ENCODE assay signal across 34 cellular contexts in genomic region chr12:50955288-50955687, GRCh38. TPM values are rescaled to one million over a fixed set of nuclear protein-coding genes. Genes with fewer than 3 reads are reported as not detected.
"Had no signal": no experiment of that assay in that cellular context is flagged by ENCODE, and none has a peak within 500 bp of the region (broad histone marks: within the 10 kb centered on the region; RNA-seq: fewer than 3 reads in every experiment).

No MANE protein-coding gene starts in this region.

- FAIRE-seq: urothelium cell line had no signal

- H3K27ac ChIP-seq: stomach, suprapubic skin, testis, thoracic aorta, tibial artery, tibial nerve, transverse colon, upper lobe of left lung, upper lobe of right lung, uterus, vagina had no signal

- DNase-seq: stimulated activated CD4-positive, alpha-beta T cell treated with anti-CD3 and anti-CD28 coated beads, Interleukin-2, amount 100 ng/mL, for 48 hours; stimulated activated CD4-positive, alpha-beta T cell treated with anti-CD3 and anti-CD28 coated beads, Interleukin-4, amount 100 ng/mL, for 1 hour; stimulated activated CD4-positive, alpha-beta T cell treated with anti-CD3 and anti-CD28 coated beads, Interleukin-4, amount 100 ng/mL, for 24 hours; stimulated activated CD4-positive, alpha-beta T cell treated with anti-CD3 and anti-CD28 coated beads, Interleukin-4, amount 100 ng/mL, for 4 hours; stimulated activated CD8-positive, alpha-beta memory T cell treated with anti-CD3 and anti-CD28 coated beads, Interleukin-4, amount 100 ng/mL, for 48 hours; stimulated activated naive B cell treated with anti-CD40 and anti-IgM and Interleukin-4, amounts not matched to agents 10 μg/mL and 1 μg/mL and 100 μg/mL, for 72 hours; stimulated activated naive CD4-positive, alpha-beta T cell; stimulated activated naive CD4-positive, alpha-beta T cell treated with Interleukin-2 at 50 U/mL for 16 hours; stimulated activated naive CD8-positive, alpha-beta T cell treated with anti-CD3 and anti-CD28 coated beads, Interleukin-15, amount 100 ng/mL, for 72 hours; stimulated activated naive CD8-positive, alpha-beta T cell treated with anti-CD3 and anti-CD28 coated beads, Interleukin-15, Interleukin-2, amounts not matched to agents 100 U/mL and 50 U/mL, for 24 hours; stomach; substantia nigra; testis; tibial artery; transverse colon; trophoblast cell; upper lobe of left lung; upper lobe of right lung; uterus had no signal

- ATAC-seq: stimulated activated effector memory CD8-positive, alpha-beta T cell treated with anti-CD3 and anti-CD28 coated beads, Interleukin-12 subunit alpha, Interleukin-12 subunit beta, amount 100 ng/mL, for 72 hours; stimulated activated memory B cell treated with anti-CD40 and anti-IgM and Interleukin-4, amounts not matched to agents 10 μg/mL and 1 μg/mL and 100 μg/mL, for 72 hours; stimulated activated naive B cell treated with anti-CD40 and anti-IgM and Interleukin-4, amounts not matched to agents 10 μg/mL and 1 μg/mL and 100 μg/mL, for 72 hours; stimulated activated naive CD8-positive, alpha-beta T cell treated with anti-CD3 and anti-CD28 coated beads, Interleukin-15, amount 100 ng/mL, for 72 hours; stimulated activated naive CD8-positive, alpha-beta T cell treated with anti-CD3 and anti-CD28 coated beads, Interleukin-15, Interleukin-2, amounts not matched to agents 100 U/mL and 50 U/mL, for 24 hours; upper lobe of right lung had no signal

- H3K36me3 ChIP-seq: suprapubic skin, thoracic aorta, thyroid gland, transverse colon, upper lobe of left lung, upper lobe of right lung, uterus, vagina had no signal

- H3K4me1 Mint-ChIP-seq: stimulated activated effector memory CD8-positive, alpha-beta T cell treated with anti-CD3 and anti-CD28 coated beads, Interleukin-12 subunit alpha, Interleukin-12 subunit beta, amount 100 ng/mL, for 72 hours had no signal

- H3K9me3 Mint-ChIP-seq: stimulated activated effector memory CD8-positive, alpha-beta T cell treated with anti-CD3 and anti-CD28 coated beads, Interleukin-12 subunit alpha, Interleukin-12 subunit beta, amount 100 ng/mL, for 72 hours; stimulated activated memory B cell treated with anti-CD40 and anti-IgM and Interleukin-4, amounts not matched to agents 10 μg/mL and 1 μg/mL and 100 μg/mL, for 72 hours; stimulated activated naive B cell treated with anti-CD40 and anti-IgM and Interleukin-4, amounts not matched to agents 10 μg/mL and 1 μg/mL and 100 μg/mL, for 72 hours; stimulated activated naive CD8-positive, alpha-beta T cell treated with anti-CD3 and anti-CD28 coated beads, Interleukin-15, amount 100 ng/mL, for 72 hours; stimulated activated naive CD8-positive, alpha-beta T cell treated with anti-CD3 and anti-CD28 coated beads, Interleukin-15, Interleukin-2, amounts not matched to agents 100 ng/mL and 50 ng/mL, for 24 hours; type B pancreatic cell had no signal

- H3K4me1 ChIP-seq: suprapubic skin, testis, tibial artery, tibial nerve, transverse colon, upper lobe of left lung, upper lobe of right lung, uterus, vagina had no signal

- H3K9me3 ChIP-seq: stomach, suprapubic skin, testis, thoracic aorta, thyroid gland, tibial artery, tibial nerve, transverse colon, upper lobe of left lung, upper lobe of right lung, uterus, vagina had no signal

- H3K36me3 Mint-ChIP-seq: stimulated activated memory B cell treated with anti-CD40 and anti-IgM and Interleukin-4, amounts not matched to agents 10 μg/mL and 1 μg/mL and 100 μg/mL, for 72 hours; type B pancreatic cell had no signal

- H3K27ac Mint-ChIP-seq: stimulated activated effector memory CD8-positive, alpha-beta T cell treated with anti-CD3 and anti-CD28 coated beads, Interleukin-12 subunit alpha, Interleukin-12 subunit beta, amount 100 ng/mL, for 72 hours; stimulated activated memory B cell treated with anti-CD40 and anti-IgM and Interleukin-4, amounts not matched to agents 10 μg/mL and 1 μg/mL and 100 μg/mL, for 72 hours; stimulated activated naive B cell treated with anti-CD40 and anti-IgM and Interleukin-4, amounts not matched to agents 10 μg/mL and 1 μg/mL and 100 μg/mL, for 72 hours; stimulated activated naive CD8-positive, alpha-beta T cell treated with anti-CD3 and anti-CD28 coated beads, Interleukin-15, amount 100 ng/mL, for 72 hours; stimulated activated naive CD8-positive, alpha-beta T cell treated with anti-CD3 and anti-CD28 coated beads, Interleukin-15, Interleukin-2, amounts not matched to agents 100 ng/mL and 50 ng/mL, for 24 hours; type B pancreatic cell had no signal

- H3K4me3 Mint-ChIP-seq: stimulated activated effector memory CD8-positive, alpha-beta T cell treated with anti-CD3 and anti-CD28 coated beads, Interleukin-12 subunit alpha, Interleukin-12 subunit beta, amount 100 ng/mL, for 72 hours; stimulated activated memory B cell treated with anti-CD40 and anti-IgM and Interleukin-4, amounts not matched to agents 10 μg/mL and 1 μg/mL and 100 μg/mL, for 72 hours; stimulated activated naive B cell treated with anti-CD40 and anti-IgM and Interleukin-4, amounts not matched to agents 10 μg/mL and 1 μg/mL and 100 μg/mL, for 72 hours; stimulated activated naive CD8-positive, alpha-beta T cell treated with anti-CD3 and anti-CD28 coated beads, Interleukin-15, amount 100 ng/mL, for 72 hours; stimulated activated naive CD8-positive, alpha-beta T cell treated with anti-CD3 and anti-CD28 coated beads, Interleukin-15, Interleukin-2, amounts not matched to agents 100 ng/mL and 50 ng/mL, for 24 hours; type B pancreatic cell had no signal

- H3K27me3 Mint-ChIP-seq: stimulated activated memory B cell treated with anti-CD40 and anti-IgM and Interleukin-4, amounts not matched to agents 10 μg/mL and 1 μg/mL and 100 μg/mL, for 72 hours; stimulated activated naive B cell treated with anti-CD40 and anti-IgM and Interleukin-4, amounts not matched to agents 10 μg/mL and 1 μg/mL and 100 μg/mL, for 72 hours; stimulated activated naive CD8-positive, alpha-beta T cell treated with anti-CD3 and anti-CD28 coated beads, Interleukin-15, amount 100 ng/mL, for 72 hours; stimulated activated naive CD8-positive, alpha-beta T cell treated with anti-CD3 and anti-CD28 coated beads, Interleukin-15, Interleukin-2, amounts not matched to agents 100 ng/mL and 50 ng/mL, for 24 hours; type B pancreatic cell had no signal

- H3K4me3 ChIP-seq: stomach, suprapubic skin, testis, thoracic aorta, thyroid gland, tibial artery, tibial nerve, transverse colon, upper lobe of left lung, upper lobe of right lung, uterus, vagina had no signal

- H3K27me3 ChIP-seq: stomach, suprapubic skin, testis, thyroid gland, tibial artery, tibial nerve, transverse colon, upper lobe of left lung, upper lobe of right lung, uterus, vagina had no signal

RNA-seq across cellular contexts. Expression of gene HIGD1C, which starts 2.9 kb away (rescaled TPM):
- total RNA-seq: stomach, subcutaneous adipose tissue, suprapubic skin, temporal lobe, testis, thoracic aorta, thyroid gland, tibial nerve, transverse colon, upper lobe of left lung, upper lobe of right lung, ureter, urinary bladder, uterus, vagina had no signal
- polyA plus RNA-seq: stomach, thymus, urinary bladder had no signal
